In the genomic region with DNA sequence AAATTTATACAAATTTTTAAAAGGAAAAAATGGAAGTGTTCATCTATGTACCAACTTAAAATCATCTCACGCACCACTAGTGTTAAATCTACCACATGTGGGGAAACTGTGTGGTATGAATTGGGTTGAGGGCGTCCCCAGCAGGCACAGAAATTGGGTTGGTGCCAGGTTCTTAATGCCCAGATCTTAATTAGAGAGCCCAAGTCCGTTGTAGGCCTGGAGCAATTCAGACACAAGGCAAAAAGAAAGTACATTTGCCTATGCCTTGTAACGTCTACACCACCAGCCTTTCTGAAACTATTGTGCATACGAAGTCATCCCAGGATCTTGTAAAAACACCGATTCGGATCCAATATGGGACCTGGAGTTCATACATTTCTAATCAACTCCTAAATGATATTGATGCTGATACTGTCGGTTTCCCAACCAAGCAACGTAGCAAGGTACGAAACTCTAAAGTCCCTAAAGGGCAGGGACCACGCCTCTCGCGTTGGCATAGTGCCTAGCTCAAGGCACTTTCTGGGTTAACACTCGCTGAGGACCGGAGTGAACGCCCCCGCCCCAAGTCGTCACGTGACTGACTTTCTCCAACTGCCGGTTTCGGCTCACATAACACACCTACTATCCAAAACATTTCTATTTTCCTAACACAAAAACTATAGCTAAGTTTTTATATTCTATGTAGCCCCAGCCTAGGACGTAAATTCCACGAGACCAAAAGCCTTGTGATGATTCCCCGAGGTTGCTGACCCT, we compare ENCODE assay signal across 1 cellular context.
TF ChIP-seq lines count a peak whose summit lies in the region.

No MANE protein-coding gene starts in this region.

TF ChIP-seq in HepG2, 621 proteins besides CTCF, POLR2A, EP300 and RAD21 (continues in another document):
- peak; percentile 50; the same call in 1 of the 2 replicates for TF ChIP-seq MTA1 (CRISPR knock-in tag; IDR thresholded peaks at IDR 0.05; ENCODE audit: borderline replicate concordance)
- peak; percentile 97 for TF ChIP-seq NFIB (CRISPR knock-in tag; IDR thresholded peaks at IDR 0.05; ENCODE audit: borderline replicate concordance)
- peak; percentile 85; the same call in 1 of the 2 replicates for TF ChIP-seq ZNF430 (CRISPR knock-in tag; IDR thresholded peaks at IDR 0.05)
- peak; percentile 84; the same call in 2 of the 3 replicates for TF ChIP-seq MXI1 (IDR thresholded peaks at IDR 0.05; ENCODE audit: borderline replicate concordance, low read depth, low read length)
- peak; percentile 52; the same call in 1 of the 2 replicates for TF ChIP-seq KLF9 (CRISPR knock-in tag; IDR thresholded peaks at IDR 0.05; ENCODE audit: low read depth)
- 0 out of 2 replicates have a peak, but pooled peaks have one; percentile 4 for TF ChIP-seq ZNF766 (CRISPR knock-in tag; IDR thresholded peaks at IDR 0.05; ENCODE audit: borderline replicate concordance)
- peak; percentile 58; the same call in 1 of the 2 replicates for TF ChIP-seq GATAD2A (CRISPR knock-in tag; IDR thresholded peaks at IDR 0.05)
- peak; percentile 44; the same call in 1 of the 2 replicates for TF ChIP-seq STAT5B (CRISPR knock-in tag; IDR thresholded peaks at IDR 0.05)
- peak; percentile 88; the same call in 1 of the 2 replicates for TF ChIP-seq SMYD3 (CRISPR knock-in tag; IDR thresholded peaks at IDR 0.05)
- TF ChIP-seq ZNF446 (CRISPR knock-in tag; IDR thresholded peaks at IDR 0.05), result peak; percentile 96
- 0 out of 2 replicates have a peak, but pooled peaks have one; percentile 16 for TF ChIP-seq ZNF570 (CRISPR knock-in tag; IDR thresholded peaks at IDR 0.05; ENCODE audit: borderline replicate concordance)
- TF ChIP-seq ZNF788 (CRISPR knock-in tag; IDR thresholded peaks at IDR 0.05; ENCODE audit: borderline replicate concordance), result peak; percentile 64; the same call in 1 of the 2 replicates
- 0 out of 2 replicates have a peak, but pooled peaks have one; percentile 60 for TF ChIP-seq ZNF124 (CRISPR knock-in tag; IDR thresholded peaks at IDR 0.05)
- TF ChIP-seq, protein P1, sequence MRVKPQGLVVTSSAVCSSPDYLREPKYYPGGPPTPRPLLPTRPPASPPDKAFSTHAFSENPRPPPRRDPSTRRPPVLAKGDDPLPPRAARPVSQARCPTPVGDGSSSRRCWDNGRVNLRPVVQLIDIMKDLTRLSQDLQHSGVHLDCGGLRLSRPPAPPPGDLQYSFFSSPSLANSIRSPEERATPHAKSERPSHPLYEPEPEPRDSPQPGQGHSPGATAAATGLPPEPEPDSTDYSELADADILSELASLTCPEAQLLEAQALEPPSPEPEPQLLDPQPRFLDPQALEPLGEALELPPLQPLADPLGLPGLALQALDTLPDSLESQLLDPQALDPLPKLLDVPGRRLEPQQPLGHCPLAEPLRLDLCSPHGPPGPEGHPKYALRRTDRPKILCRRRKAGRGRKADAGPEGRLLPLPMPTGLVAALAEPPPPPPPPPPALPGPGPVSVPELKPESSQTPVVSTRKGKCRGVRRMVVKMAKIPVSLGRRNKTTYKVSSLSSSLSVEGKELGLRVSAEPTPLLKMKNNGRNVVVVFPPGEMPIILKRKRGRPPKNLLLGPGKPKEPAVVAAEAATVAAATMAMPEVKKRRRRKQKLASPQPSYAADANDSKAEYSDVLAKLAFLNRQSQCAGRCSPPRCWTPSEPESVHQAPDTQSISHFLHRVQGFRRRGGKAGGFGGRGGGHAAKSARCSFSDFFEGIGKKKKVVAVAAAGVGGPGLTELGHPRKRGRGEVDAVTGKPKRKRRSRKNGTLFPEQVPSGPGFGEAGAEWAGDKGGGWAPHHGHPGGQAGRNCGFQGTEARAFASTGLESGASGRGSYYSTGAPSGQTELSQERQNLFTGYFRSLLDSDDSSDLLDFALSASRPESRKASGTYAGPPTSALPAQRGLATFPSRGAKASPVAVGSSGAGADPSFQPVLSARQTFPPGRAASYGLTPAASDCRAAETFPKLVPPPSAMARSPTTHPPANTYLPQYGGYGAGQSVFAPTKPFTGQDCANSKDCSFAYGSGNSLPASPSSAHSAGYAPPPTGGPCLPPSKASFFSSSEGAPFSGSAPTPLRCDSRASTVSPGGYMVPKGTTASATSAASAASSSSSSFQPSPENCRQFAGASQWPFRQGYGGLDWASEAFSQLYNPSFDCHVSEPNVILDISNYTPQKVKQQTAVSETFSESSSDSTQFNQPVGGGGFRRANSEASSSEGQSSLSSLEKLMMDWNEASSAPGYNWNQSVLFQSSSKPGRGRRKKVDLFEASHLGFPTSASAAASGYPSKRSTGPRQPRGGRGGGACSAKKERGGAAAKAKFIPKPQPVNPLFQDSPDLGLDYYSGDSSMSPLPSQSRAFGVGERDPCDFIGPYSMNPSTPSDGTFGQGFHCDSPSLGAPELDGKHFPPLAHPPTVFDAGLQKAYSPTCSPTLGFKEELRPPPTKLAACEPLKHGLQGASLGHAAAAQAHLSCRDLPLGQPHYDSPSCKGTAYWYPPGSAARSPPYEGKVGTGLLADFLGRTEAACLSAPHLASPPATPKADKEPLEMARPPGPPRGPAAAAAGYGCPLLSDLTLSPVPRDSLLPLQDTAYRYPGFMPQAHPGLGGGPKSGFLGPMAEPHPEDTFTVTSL (CRISPR knock-in tag; IDR thresholded peaks at IDR 0.05; ENCODE audit: borderline replicate concordance), result no peak
- TF ChIP-seq ZNF777 (CRISPR knock-in tag; IDR thresholded peaks at IDR 0.05), result no peak
- TF ChIP-seq, protein P2, sequence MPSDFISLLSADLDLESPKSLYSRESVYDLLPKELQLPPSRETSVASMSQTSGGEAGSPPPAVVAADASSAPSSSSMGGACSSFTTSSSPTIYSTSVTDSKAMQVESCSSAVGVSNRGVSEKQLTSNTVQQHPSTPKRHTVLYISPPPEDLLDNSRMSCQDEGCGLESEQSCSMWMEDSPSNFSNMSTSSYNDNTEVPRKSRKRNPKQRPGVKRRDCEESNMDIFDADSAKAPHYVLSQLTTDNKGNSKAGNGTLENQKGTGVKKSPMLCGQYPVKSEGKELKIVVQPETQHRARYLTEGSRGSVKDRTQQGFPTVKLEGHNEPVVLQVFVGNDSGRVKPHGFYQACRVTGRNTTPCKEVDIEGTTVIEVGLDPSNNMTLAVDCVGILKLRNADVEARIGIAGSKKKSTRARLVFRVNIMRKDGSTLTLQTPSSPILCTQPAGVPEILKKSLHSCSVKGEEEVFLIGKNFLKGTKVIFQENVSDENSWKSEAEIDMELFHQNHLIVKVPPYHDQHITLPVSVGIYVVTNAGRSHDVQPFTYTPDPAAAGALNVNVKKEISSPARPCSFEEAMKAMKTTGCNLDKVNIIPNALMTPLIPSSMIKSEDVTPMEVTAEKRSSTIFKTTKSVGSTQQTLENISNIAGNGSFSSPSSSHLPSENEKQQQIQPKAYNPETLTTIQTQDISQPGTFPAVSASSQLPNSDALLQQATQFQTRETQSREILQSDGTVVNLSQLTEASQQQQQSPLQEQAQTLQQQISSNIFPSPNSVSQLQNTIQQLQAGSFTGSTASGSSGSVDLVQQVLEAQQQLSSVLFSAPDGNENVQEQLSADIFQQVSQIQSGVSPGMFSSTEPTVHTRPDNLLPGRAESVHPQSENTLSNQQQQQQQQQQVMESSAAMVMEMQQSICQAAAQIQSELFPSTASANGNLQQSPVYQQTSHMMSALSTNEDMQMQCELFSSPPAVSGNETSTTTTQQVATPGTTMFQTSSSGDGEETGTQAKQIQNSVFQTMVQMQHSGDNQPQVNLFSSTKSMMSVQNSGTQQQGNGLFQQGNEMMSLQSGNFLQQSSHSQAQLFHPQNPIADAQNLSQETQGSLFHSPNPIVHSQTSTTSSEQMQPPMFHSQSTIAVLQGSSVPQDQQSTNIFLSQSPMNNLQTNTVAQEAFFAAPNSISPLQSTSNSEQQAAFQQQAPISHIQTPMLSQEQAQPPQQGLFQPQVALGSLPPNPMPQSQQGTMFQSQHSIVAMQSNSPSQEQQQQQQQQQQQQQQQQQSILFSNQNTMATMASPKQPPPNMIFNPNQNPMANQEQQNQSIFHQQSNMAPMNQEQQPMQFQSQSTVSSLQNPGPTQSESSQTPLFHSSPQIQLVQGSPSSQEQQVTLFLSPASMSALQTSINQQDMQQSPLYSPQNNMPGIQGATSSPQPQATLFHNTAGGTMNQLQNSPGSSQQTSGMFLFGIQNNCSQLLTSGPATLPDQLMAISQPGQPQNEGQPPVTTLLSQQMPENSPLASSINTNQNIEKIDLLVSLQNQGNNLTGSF (CRISPR knock-in tag; IDR thresholded peaks at IDR 0.05), result peak; percentile 45; the same call in 1 of the 2 replicates
- peak; percentile 4; the same call in 1 of the 2 replicates for TF ChIP-seq ZNF281 (CRISPR knock-in tag; IDR thresholded peaks at IDR 0.05; ENCODE audit: borderline replicate concordance)
- peak; percentile 75; the same call in 1 of the 2 replicates for TF ChIP-seq ZMYM2 (CRISPR knock-in tag; IDR thresholded peaks at IDR 0.05)
- TF ChIP-seq FOXP1 (IDR thresholded peaks at IDR 0.05), result no peak
- TF ChIP-seq FOXP1 (CRISPR knock-in tag; IDR thresholded peaks at IDR 0.05), result peak; percentile 9; the same call in 1 of the 2 replicates
- TF ChIP-seq, protein P3, sequence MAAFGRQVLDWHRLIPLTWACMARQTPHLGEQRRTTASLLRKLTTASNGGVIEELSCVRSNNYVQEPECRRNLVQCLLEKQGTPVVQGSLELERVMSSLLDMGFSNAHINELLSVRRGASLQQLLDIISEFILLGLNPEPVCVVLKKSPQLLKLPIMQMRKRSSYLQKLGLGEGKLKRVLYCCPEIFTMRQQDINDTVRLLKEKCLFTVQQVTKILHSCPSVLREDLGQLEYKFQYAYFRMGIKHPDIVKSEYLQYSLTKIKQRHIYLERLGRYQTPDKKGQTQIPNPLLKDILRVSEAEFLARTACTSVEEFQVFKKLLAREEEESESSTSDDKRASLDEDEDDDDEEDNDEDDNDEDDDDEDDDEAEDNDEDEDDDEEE (CRISPR knock-in tag; IDR thresholded peaks at IDR 0.05), result peak; percentile 93; the same call in 1 of the 2 replicates
- TF ChIP-seq CBX1 (IDR thresholded peaks at IDR 0.05; ENCODE audit: low read depth), result peak; percentile 55
- no peak for TF ChIP-seq BCLAF1 (IDR thresholded peaks at IDR 0.05)
- TF ChIP-seq ZNF563 (CRISPR knock-in tag; IDR thresholded peaks at IDR 0.05), result peak; percentile 49; the same call in 1 of the 2 replicates
- no peak for TF ChIP-seq MTF2 (CRISPR knock-in tag; IDR thresholded peaks at IDR 0.05; ENCODE audit: borderline replicate concordance)
- TF ChIP-seq CEBPB (IDR thresholded peaks at IDR 0.05; ENCODE audit: borderline replicate concordance, low read depth, low read length), result peak; percentile 18; the same call in 1 of the 2 replicates
- 0 out of 2 replicates have a peak, but pooled peaks have one; percentile 21 for TF ChIP-seq KDM3A (CRISPR knock-in tag; IDR thresholded peaks at IDR 0.05; ENCODE audit: low read depth)
- TF ChIP-seq TFE3 (CRISPR knock-in tag; IDR thresholded peaks at IDR 0.05), result peak; percentile 82
